ENCODE assay signal across 17 cellular contexts in genomic region chr2:28648147-28648546, GRCh38.
DNase-seq lines count a peak whose midpoint lies in the region; ATAC-seq, FAIRE-seq and TF ChIP-seq lines count a peak whose summit lies in the region.
"Had no signal": no experiment of that assay in that cellular context is flagged by ENCODE, and none has a peak within 500 bp of the region (broad histone marks: within the 10 kb centered on the region; RNA-seq: fewer than 3 reads in every experiment).

No MANE protein-coding gene starts in this region.

- intact Hi-C loops in Right ventricle myocardium superior (cut with DNase I) = no loop called here
- intact Hi-C loops in prostate gland (cut with DNase I) = no loop called here

- no peak overlapping the region for H3K4me3 ChIP-seq in RWPE2 (ENCODE audit: severe bottlenecking)
- H3K4me3 ChIP-seq in small intestine (ENCODE audit: low read depth in 1 of 2, low read length in 2 of 2) = no peak overlapping the region
- no peak overlapping the region for H3K4me3 ChIP-seq in prostate gland

- H3K9me3 ChIP-seq in RWPE2 (ENCODE audit: severe bottlenecking) (no peaks in the 10 kb centered on the region), small intestine (ENCODE audit: control insufficient read depth, low read depth) (no peaks in the 10 kb centered on the region), prostate gland (no peaks in the 10 kb centered on the region)

- H3K36me3 ChIP-seq in RWPE2 (ENCODE audit: low read depth) (no peaks in the 10 kb centered on the region), small intestine (ENCODE audit: control insufficient read depth in 2 of 2, insufficient read depth in 2 of 2, low read length in 2 of 2) (no peaks in the 10 kb centered on the region), prostate gland (no peaks in the 10 kb centered on the region)

- H3K27me3 ChIP-seq in RWPE2 (ENCODE audit: insufficient read depth, poor library complexity, severe bottlenecking) (no peaks in the 10 kb centered on the region), small intestine (ENCODE audit: control insufficient read depth in 2 of 2, insufficient read depth in 2 of 2, low read length in 2 of 2) (no peaks in the 10 kb centered on the region), prostate gland (replicated peaks; ENCODE audit: insufficient read depth) (no peaks in the 10 kb centered on the region), foreskin keratinocyte (no peaks in the 10 kb centered on the region)

- H3K4me1 ChIP-seq in RWPE2 (ENCODE audit: insufficient read depth, poor library complexity, severe bottlenecking) (peaks cover 60% of the 10 kb centered on the region), small intestine (ENCODE audit: control insufficient read depth in 2 of 2, insufficient read depth in 1 of 2, low read depth in 1 of 2, low read length in 1 of 2) (peaks cover 0 to 10% of the 10 kb centered on the region in 2 donors), prostate gland (replicated peaks) (no peaks in the 10 kb centered on the region), foreskin keratinocyte (peaks cover 43% of the 10 kb centered on the region)

- no peak for TF ChIP-seq POLR2A in prostate gland (IDR thresholded peaks at IDR 0.05)

- no peak for TF ChIP-seq CTCF in RWPE2 (IDR thresholded peaks at IDR 0.05; ENCODE audit: poor library complexity, severe bottlenecking)
- no peak for TF ChIP-seq CTCF in prostate gland (IDR thresholded peaks at IDR 0.05)
- TF ChIP-seq CTCF in foreskin keratinocyte (conservative IDR thresholded peaks at IDR 0.05) = no peak

- no peak for FAIRE-seq in small intestine (lab: Jason Lieb, UNC)
- FAIRE-seq: HepG2 had no signal

- ATAC-seq in RWPE2 (ENCODE audit: low read depth) (no peak), Right ventricle myocardium superior (ENCODE audit: poor library complexity) (peak; percentile 59), foreskin keratinocyte (no peak)
- ATAC-seq: HepG2, Panc1 had no signal

- peak; percentile 27 for DNase-seq in Daoy (ENCODE audit: low read depth)
- no peak for DNase-seq in RWPE2 (ENCODE audit: low spot score)
- no peak for DNase-seq in Right ventricle myocardium superior
- peak; percentile 58 for DNase-seq in small intestine
- no peak for DNase-seq in NCI-H2029 (lab: John Stamatoyannopoulos, UW)
- no peak for DNase-seq in stimulated activated naive CD4-positive, alpha-beta T cell (lab: John Stamatoyannopoulos, UW)
- no peak for DNase-seq in prostate gland (ENCODE audit: low spot score)
- DNase-seq in foreskin keratinocyte = no peak
- DNase-seq: activated naive CD4-positive, alpha-beta T cell treated with anti-CD3 and anti-CD28 coated beads, Interleukin-2, amount 10 ng/mL, durations not matched to agents 7 days and 5 days; erythroblast; NCI-H1105 treated with DMSO at 0.1 percent for 48 hours; NCI-H446; stimulated activated CD4-positive, alpha-beta T cell treated with anti-CD3 and anti-CD28 coated beads, Interleukin-4, amount 100 ng/mL, for 24 hours; stimulated activated naive CD4-positive, alpha-beta T cell treated with Interleukin-2 at 50 U/mL for 16 hours had no signal

- WGBS in small intestine, 3 donors = 36 to 59% (median 44%) methylated on average over 3 of the region's 3 CpGs
- 59% methylated on average over 3 of the region's 3 CpGs for WGBS in prostate gland

- peak overlapping the region; percentile 95 for H3K27ac ChIP-seq in RWPE2 (ENCODE audit: poor library complexity, severe bottlenecking)
- peak overlapping the region in 1 of 2 donors; percentile 30 for H3K27ac ChIP-seq in small intestine (ENCODE audit: low read depth in 1 of 2, low read length in 1 of 2)
- no peak overlapping the region for H3K27ac ChIP-seq in prostate gland
- H3K27ac ChIP-seq in foreskin keratinocyte = no peak overlapping the region
- H3K27ac ChIP-seq: C4-2B had no signal

Comparison
In these comparisons a context has a peak if more than half of its experiments do, and no peak if none do; other contexts are left out.
1. DNase-seq: peak in Daoy (single experiment) and small intestine (single experiment); none in RWPE2 (single experiment), Right ventricle myocardium superior (single experiment), NCI-H2029 (single experiment), stimulated activated naive CD4-positive, alpha-beta T cell (0 of 6), prostate gland (single experiment) and foreskin keratinocyte (0 of 2).